Comparison of ENCODE assay signal across 1 cellular context in the genomic region with DNA sequence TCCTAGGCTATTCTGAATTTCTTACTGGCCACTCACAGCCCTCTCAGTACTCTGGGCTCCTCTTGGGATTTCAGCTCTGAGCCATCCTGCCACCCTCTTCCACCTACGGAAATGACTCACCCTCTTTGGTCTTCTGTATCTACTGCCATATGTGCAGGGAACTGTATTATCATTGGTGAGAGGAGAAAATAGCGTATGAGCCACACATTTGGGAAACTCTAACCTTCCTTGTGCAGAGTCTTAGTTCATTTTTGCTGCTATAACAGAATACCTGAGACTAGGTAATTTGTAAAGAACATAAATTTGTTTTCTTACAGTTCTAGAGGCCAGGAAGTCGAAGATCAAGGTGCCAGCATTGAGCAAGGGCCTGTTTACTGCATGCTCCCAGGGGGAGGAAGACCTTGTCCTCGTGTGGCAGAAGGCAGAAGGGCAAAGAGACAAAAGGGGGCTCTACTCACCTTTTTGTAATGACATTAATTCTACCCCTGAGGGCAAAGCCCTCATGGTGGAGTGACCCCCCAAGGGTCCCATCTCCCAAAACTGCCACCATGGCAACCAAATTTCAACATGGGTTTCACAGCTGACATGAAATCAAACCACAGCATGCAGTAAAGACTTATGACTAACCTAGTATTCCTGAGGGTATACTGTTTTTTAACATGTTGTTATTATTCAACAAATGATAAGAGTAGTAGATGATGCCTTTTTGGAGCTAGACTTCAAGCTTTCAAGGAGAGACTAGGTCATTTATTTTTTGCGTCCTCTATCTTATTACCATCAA.
TF ChIP-seq lines count a peak whose summit lies in the region.

No MANE protein-coding gene starts in this region.

TF ChIP-seq in IMR-90, 13 proteins besides CTCF, POLR2A, EP300 and RAD21:
- TF ChIP-seq FOS (IDR thresholded peaks at IDR 0.05; ENCODE audit: low read depth, low read length) (peak; percentile 86), BHLHE40 (IDR thresholded peaks at IDR 0.05; ENCODE audit: low read depth, low read length) (0 out of 2 replicates have a peak, but pooled peaks have one; percentile 4), SMC3 (IDR thresholded peaks at IDR 0.05; ENCODE audit: low read depth, low read length) (no peak), NFE2L2 (IDR thresholded peaks at IDR 0.05; ENCODE audit: low read depth, low read length) (no peak), CEBPB (IDR thresholded peaks at IDR 0.05; ENCODE audit: low read depth, low read length) (no peak), RCOR1 (IDR thresholded peaks at IDR 0.05; ENCODE audit: insufficient replicate concordance, low read length) (no peak), CHD1 (IDR thresholded peaks at IDR 0.05; ENCODE audit: low read depth, low read length) (no peak), RFX5 (IDR thresholded peaks at IDR 0.05; ENCODE audit: low read depth, low read length) (no peak), MAZ (IDR thresholded peaks at IDR 0.05; ENCODE audit: borderline replicate concordance, low read depth, low read length) (no peak)
- TF ChIP-seq, protein P1, sequence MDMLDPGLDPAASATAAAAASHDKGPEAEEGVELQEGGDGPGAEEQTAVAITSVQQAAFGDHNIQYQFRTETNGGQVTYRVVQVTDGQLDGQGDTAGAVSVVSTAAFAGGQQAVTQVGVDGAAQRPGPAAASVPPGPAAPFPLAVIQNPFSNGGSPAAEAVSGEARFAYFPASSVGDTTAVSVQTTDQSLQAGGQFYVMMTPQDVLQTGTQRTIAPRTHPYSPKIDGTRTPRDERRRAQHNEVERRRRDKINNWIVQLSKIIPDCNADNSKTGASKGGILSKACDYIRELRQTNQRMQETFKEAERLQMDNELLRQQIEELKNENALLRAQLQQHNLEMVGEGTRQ (IDR thresholded peaks at IDR 0.05; ENCODE audit: low read depth, low read length): peak; percentile 55
- TF ChIP-seq, protein P2, sequence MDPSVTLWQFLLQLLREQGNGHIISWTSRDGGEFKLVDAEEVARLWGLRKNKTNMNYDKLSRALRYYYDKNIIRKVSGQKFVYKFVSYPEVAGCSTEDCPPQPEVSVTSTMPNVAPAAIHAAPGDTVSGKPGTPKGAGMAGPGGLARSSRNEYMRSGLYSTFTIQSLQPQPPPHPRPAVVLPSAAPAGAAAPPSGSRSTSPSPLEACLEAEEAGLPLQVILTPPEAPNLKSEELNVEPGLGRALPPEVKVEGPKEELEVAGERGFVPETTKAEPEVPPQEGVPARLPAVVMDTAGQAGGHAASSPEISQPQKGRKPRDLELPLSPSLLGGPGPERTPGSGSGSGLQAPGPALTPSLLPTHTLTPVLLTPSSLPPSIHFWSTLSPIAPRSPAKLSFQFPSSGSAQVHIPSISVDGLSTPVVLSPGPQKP (IDR thresholded peaks at IDR 0.05; ENCODE audit: borderline replicate concordance, low read depth, low read length): no peak
